ENCODE assay signal across 8 cellular contexts in genomic region chr22:41446639-41447434, GRCh38. TPM values are rescaled to one million over a fixed set of nuclear protein-coding genes. Genes with fewer than 3 reads are reported as not detected.
DNase-seq lines count a peak whose midpoint lies in the region; ATAC-seq, FAIRE-seq and TF ChIP-seq lines count a peak whose summit lies in the region.

A gene with protein sequence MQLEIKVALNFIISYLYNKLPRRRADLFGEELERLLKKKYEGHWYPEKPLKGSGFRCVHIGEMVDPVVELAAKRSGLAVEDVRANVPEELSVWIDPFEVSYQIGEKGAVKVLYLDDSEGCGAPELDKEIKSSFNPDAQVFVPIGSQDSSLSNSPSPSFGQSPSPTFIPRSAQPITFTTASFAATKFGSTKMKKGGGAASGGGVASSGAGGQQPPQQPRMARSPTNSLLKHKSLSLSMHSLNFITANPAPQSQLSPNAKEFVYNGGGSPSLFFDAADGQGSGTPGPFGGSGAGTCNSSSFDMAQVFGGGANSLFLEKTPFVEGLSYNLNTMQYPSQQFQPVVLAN (minus strand): TSS chr22:41446801. CDS start chr22:41437345, 9,456 bp downstream.

- intact Hi-C loops in gastrocnemius medialis (cut with DNase I; ENCODE audit: low total_unique reads): loop anchor here (10.0 kb wide), 1 partner anchor 142 kb away; the partner anchor contains the start of gene ZC3H7B

- peak within 1 kb of the TSS; percentile 99 to 100 (median 100) for H3K27ac Mint-ChIP-seq in brain

- peaks cover 26% of the 10 kb centered on the region for H3K36me3 Mint-ChIP-seq in brain

- no peaks in the 10 kb centered on the region for H3K9me3 ChIP-seq in iPS DF 6.9 (ENCODE audit: control insufficient read depth, insufficient read depth, low read length)
- H3K9me3 ChIP-seq in gastrocnemius medialis: no peaks in the 10 kb centered on the region

- TF ChIP-seq POLR2A in GM12892 (IDR thresholded peaks at IDR 0.05; ENCODE audit: low read depth, low read length) (peak; percentile 99), gastrocnemius medialis (IDR thresholded peaks at IDR 0.05) (peak; percentile 100)

- H3K36me3 ChIP-seq in iPS DF 6.9 (ENCODE audit: control insufficient read depth, insufficient read depth, low read length) (no peaks in the 10 kb centered on the region), gastrocnemius medialis (peaks cover 0 to 16% of the 10 kb centered on the region in 2 donors)

- peaks cover 0 to 8% (median 0%) of the 10 kb centered on the region in 5 experiments for H3K9me3 Mint-ChIP-seq in brain

- H3K4me3 ChIP-seq in iPS DF 6.9 (ENCODE audit: low read length) (peak within 1 kb of the TSS; percentile 93), gastrocnemius medialis (peak within 1 kb of the TSS; percentile 66 to 99 (median 90))

- peak; percentile 93 for FAIRE-seq in GM12892 (lab: Jason Lieb, UNC)

- DNase-seq in GM12892 (ENCODE audit: insufficient read length) (peak; percentile 62), NCI-H2171 (lab: John Stamatoyannopoulos, UW) (peak; percentile 95), UCSD-AML1 (lab: John Stamatoyannopoulos, UW; ENCODE audit: unreplicated experiment) (peak; percentile 95), iPS DF 6.9 (ENCODE audit: low read depth, low spot score) (peak; percentile 75), gastrocnemius medialis (peak; percentile 94 to 96)

- in situ Hi-C loops in gastrocnemius medialis (cut with MboI; ENCODE audit: low sequenced_read_pairs in 4 of 4): no loop called here

- peak; percentile 28 for ATAC-seq in HG03039 (IDR thresholded peaks at IDR 0.05; ENCODE audit: unreplicated experiment)
- peak; percentile 37 to 43 for ATAC-seq in gastrocnemius medialis
- ATAC-seq in HG03457 (IDR thresholded peaks at IDR 0.05; ENCODE audit: unreplicated experiment): no peak

- WGBS in iPS DF 6.9 (ENCODE audit: insufficient coverage, insufficient read length): no CpG with 5 or more reads among the region's 85 CpGs

- peaks cover 38% of the 10 kb centered on the region for H3K4me1 Mint-ChIP-seq in brain

- H3K27me3 ChIP-seq in iPS DF 6.9 (ENCODE audit: control insufficient read depth, insufficient read depth, low read length) (no peaks in the 10 kb centered on the region), gastrocnemius medialis (no peaks in the 10 kb centered on the region)

- H3K27me3 Mint-ChIP-seq in brain: peaks cover 21% of the 10 kb centered on the region

- no peak for TF ChIP-seq CTCF in brain (conservative IDR thresholded peaks at IDR 0.05)
- TF ChIP-seq CTCF in gastrocnemius medialis (IDR thresholded peaks at IDR 0.05 in 4 of 5, conservative IDR thresholded peaks at IDR 0.05 in 1 of 5): no peak

- H3K27ac ChIP-seq in iPS DF 6.9 (ENCODE audit: low read length): no peak within 1 kb of the TSS
- H3K27ac ChIP-seq in gastrocnemius medialis: peak within 1 kb of the TSS; percentile 92 to 100 (median 99)

- H3K4me1 ChIP-seq in iPS DF 6.9 (ENCODE audit: control insufficient read depth, insufficient read depth, low read length) (peaks cover 1% of the 10 kb centered on the region; the same call in 1 of the 2 replicates), gastrocnemius medialis (peaks cover 23 to 30% of the 10 kb centered on the region in 2 donors)

- peak within 1 kb of the TSS; percentile 97 to 100 (median 98) for H3K4me3 Mint-ChIP-seq in brain

RNA-seq across cellular contexts. Expression of the gene that starts here (rescaled TPM):
- polyA plus RNA-seq in GM12892 (2012; ENCODE audit: missing spikeins): 7.9 TPM
- polyA plus RNA-seq in brain (ENCODE audit: insufficient read depth, low read depth, low replicate concordance): 34.4 TPM
- 10 to 100 TPM; 48.1 to 93.6 (median 65.7) TPM for total RNA-seq in gastrocnemius medialis
